Comparison of ENCODE assay signal across 11 cellular contexts in genomic region chr10:60817135-60817805, GRCh38. TPM values are rescaled to one million over a fixed set of nuclear protein-coding genes. Genes with fewer than 3 reads are reported as not detected.
DNase-seq lines count a peak whose midpoint lies in the region; ATAC-seq and TF ChIP-seq lines count a peak whose summit lies in the region.
"Had no signal": no experiment of that assay in that cellular context is flagged by ENCODE, and none has a peak within 500 bp of the region (broad histone marks: within the 10 kb centered on the region; RNA-seq: fewer than 3 reads in every experiment).

No MANE protein-coding gene starts in this region.

- peak overlapping the region; percentile 23 for H3K4me3 Mint-ChIP-seq in osteocyte (ENCODE audit: unreplicated experiment)
- H3K4me3 Mint-ChIP-seq: naive B cell had no signal

- no peaks in the 10 kb centered on the region for H3K27me3 Mint-ChIP-seq in osteocyte (ENCODE audit: unreplicated experiment)
- H3K27me3 Mint-ChIP-seq: naive B cell had no signal

- H3K27ac Mint-ChIP-seq in osteocyte (ENCODE audit: unreplicated experiment) = no peak overlapping the region

- TF ChIP-seq CTCF in fibroblast of pulmonary artery (IDR thresholded peaks at IDR 0.05; ENCODE audit: low read length, missing control alignments) = no peak
- no peak for TF ChIP-seq CTCF in osteocyte (IDR thresholded peaks at IDR 0.05)

- ATAC-seq in GM21367 (IDR thresholded peaks at IDR 0.05; ENCODE audit: unreplicated experiment) = no peak
- no peak for ATAC-seq in HG02852 (IDR thresholded peaks at IDR 0.05; ENCODE audit: unreplicated experiment)
- no peak for ATAC-seq in HG02840 (IDR thresholded peaks at IDR 0.05; ENCODE audit: low FRiP score, unreplicated experiment)

- peaks cover 28% of the 10 kb centered on the region for H3K4me1 Mint-ChIP-seq in osteocyte (ENCODE audit: unreplicated experiment)

- peak; percentile 73 for DNase-seq in AG08395 (ENCODE audit: low spot score)
- DNase-seq in NAMALWA (ENCODE audit: low spot score) = peak; percentile 9
- peak; percentile 26 for DNase-seq in fibroblast of pulmonary artery (ENCODE audit: low read depth)
- no peak for DNase-seq in osteocyte (ENCODE audit: extremely low spot score, unreplicated experiment)
- DNase-seq in SHP77 (lab: John Stamatoyannopoulos, UW) = no peak
- DNase-seq: activated T-cell treated with anti-CD3 and anti-CD28 coated beads, Interleukin-2, amount 50 U/mL, for 48 hours; stimulated activated CD4-positive, alpha-beta T cell treated with anti-CD3 and anti-CD28 coated beads, Interleukin-2, amount 100 ng/mL, for 48 hours had no signal

- no peaks in the 10 kb centered on the region for H3K36me3 Mint-ChIP-seq in osteocyte (ENCODE audit: unreplicated experiment)
- H3K36me3 Mint-ChIP-seq: naive B cell had no signal

- H3K4me3 ChIP-seq in fibroblast of pulmonary artery (replicated peaks; ENCODE audit: low read depth, low read length) = no peak overlapping the region

- H3K9me3 Mint-ChIP-seq in osteocyte (ENCODE audit: unreplicated experiment) = no peaks in the 10 kb centered on the region
- H3K9me3 Mint-ChIP-seq: naive B cell had no signal

RNA-seq across cellular contexts. Expression of gene CDK1, which starts 39.0 kb away (rescaled TPM):
- total RNA-seq in osteocyte = 12.6 and 13.1 TPM in 2 replicates

Comparison
In these comparisons a context has a peak if more than half of its experiments do, and no peak if none do; other contexts are left out.
1. DNase-seq: peak in AG08395 (single experiment), NAMALWA (single experiment) and fibroblast of pulmonary artery (single experiment); none in osteocyte (single experiment) and SHP77 (0 of 2).